In the genomic region with DNA sequence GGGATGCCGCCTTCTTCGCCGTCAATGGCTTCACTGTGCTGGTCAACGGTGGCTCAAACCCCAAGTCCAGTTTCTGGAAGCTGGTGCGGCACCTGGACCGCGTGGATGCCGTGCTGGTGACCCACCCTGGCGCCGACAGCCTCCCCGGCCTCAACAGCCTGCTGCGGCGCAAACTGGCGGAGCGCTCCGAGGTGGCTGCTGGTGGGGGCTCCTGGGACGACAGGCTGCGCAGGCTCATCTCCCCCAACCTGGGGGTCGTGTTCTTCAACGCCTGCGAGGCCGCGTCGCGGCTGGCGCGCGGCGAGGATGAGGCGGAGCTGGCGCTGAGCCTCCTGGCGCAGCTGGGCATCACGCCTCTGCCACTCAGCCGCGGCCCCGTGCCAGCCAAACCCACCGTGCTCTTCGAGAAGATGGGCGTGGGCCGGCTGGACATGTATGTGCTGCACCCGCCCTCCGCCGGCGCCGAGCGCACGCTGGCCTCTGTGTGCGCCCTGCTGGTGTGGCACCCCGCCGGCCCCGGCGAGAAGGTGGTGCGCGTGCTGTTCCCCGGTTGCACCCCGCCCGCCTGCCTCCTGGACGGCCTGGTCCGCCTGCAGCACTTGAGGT, we compare ENCODE assay signal across 24 cellular contexts. TPM values are rescaled to one million over a fixed set of nuclear protein-coding genes. Genes with fewer than 3 reads are reported as not detected.
A peak's percentile ranks its signal among the peaks of the same experiment; 100 is the strongest.
DNase-seq lines count a peak whose midpoint lies in the region; ATAC-seq and TF ChIP-seq lines count a peak whose summit lies in the region.
"Had no signal": no experiment of that assay in that cellular context is flagged by ENCODE, and none has a peak within 500 bp of the region (broad histone marks: within the 10 kb centered on the region; RNA-seq: fewer than 3 reads in every experiment).

No MANE protein-coding gene starts in this region.

- H3K27ac Mint-ChIP-seq in stimulated activated naive CD8-positive, alpha-beta T cell treated with anti-CD3 and anti-CD28 coated beads, Interleukin-15, amount 100 ng/mL, for 72 hours, result no peak overlapping the region
- H3K27ac Mint-ChIP-seq in neural crest cell (ENCODE audit: unreplicated experiment), result no peak overlapping the region
- H3K27ac Mint-ChIP-seq: CD4-positive, CD25-positive, alpha-beta regulatory T cell had no signal

- H3K4me3 Mint-ChIP-seq in stimulated activated naive CD8-positive, alpha-beta T cell treated with anti-CD3 and anti-CD28 coated beads, Interleukin-15, amount 100 ng/mL, for 72 hours, result no peak overlapping the region
- no peak overlapping the region for H3K4me3 Mint-ChIP-seq in neural crest cell
- H3K4me3 Mint-ChIP-seq: CD4-positive, CD25-positive, alpha-beta regulatory T cell had no signal

- peak; percentile 21 for ATAC-seq in stimulated activated naive CD8-positive, alpha-beta T cell treated with anti-CD3 and anti-CD28 coated beads, Interleukin-15, amount 100 ng/mL, for 72 hours
- no peak for ATAC-seq in stimulated activated naive CD8-positive, alpha-beta T cell treated with anti-CD3 and anti-CD28 coated beads, Interleukin-15, Interleukin-2, amounts not matched to agents 100 U/mL and 50 U/mL, for 24 hours
- ATAC-seq in HG03521 (IDR thresholded peaks at IDR 0.05; ENCODE audit: unreplicated experiment), result no peak

- intact Hi-C loops in lower leg skin (cut with DNase I; ENCODE audit: low total_unique reads), result loop anchor here (5.0 kb wide), 1 partner anchor 1569 kb away; no protein-coding TSS in a partner anchor

- no peak for TF ChIP-seq POLR2A in lower leg skin (IDR thresholded peaks at IDR 0.05)
- no peak for TF ChIP-seq POLR2A in erythroblast (IDR thresholded peaks at IDR 0.05; ENCODE audit: low read length)

- peak; percentile 7 for TF ChIP-seq CTCF in neural crest cell (conservative IDR thresholded peaks at IDR 0.05)
- TF ChIP-seq CTCF in lower leg skin (IDR thresholded peaks at IDR 0.05), result no peak

- no peaks in the 10 kb centered on the region for H3K9me3 Mint-ChIP-seq in stimulated activated naive CD8-positive, alpha-beta T cell treated with anti-CD3 and anti-CD28 coated beads, Interleukin-15, amount 100 ng/mL, for 72 hours
- peaks cover 2% of the 10 kb centered on the region for H3K9me3 Mint-ChIP-seq in neural crest cell
- H3K9me3 Mint-ChIP-seq: CD4-positive, CD25-positive, alpha-beta regulatory T cell had no signal

- DNase-seq in stimulated activated naive CD8-positive, alpha-beta T cell treated with anti-CD3 and anti-CD28 coated beads, Interleukin-15, amount 100 ng/mL, for 72 hours, result no peak
- DNase-seq in stimulated activated naive CD8-positive, alpha-beta T cell treated with anti-CD3 and anti-CD28 coated beads, Interleukin-15, Interleukin-2, amounts not matched to agents 100 U/mL and 50 U/mL, for 24 hours, result no peak
- DNase-seq in neural crest cell (ENCODE audit: low read depth, low spot score) (no peak), lower leg skin (ENCODE audit: low spot score in 2 of 2) (no peak), erythroblast (lab: John Stamatoyannopoulos, UW) (no peak)
- DNase-seq: ACHN; CD4-positive, CD25-positive, alpha-beta regulatory T cell; DMS53; GM23248; KBM-7; MG63; NCI-H1105 treated with DMSO at 0.1 percent for 48 hours; NCI-H146; NCI-H2029; NCI-H2227 treated with DMSO at 0.1 percent for 48 hours; NCI-H526 treated with DMSO at 0.1 percent for 48 hours; OCI-M1; Peyer's patch; SHP77 treated with DMSO at 0.1 percent for 48 hours; SW 1271 had no signal

- no peaks in the 10 kb centered on the region for H3K27me3 Mint-ChIP-seq in stimulated activated naive CD8-positive, alpha-beta T cell treated with anti-CD3 and anti-CD28 coated beads, Interleukin-15, amount 100 ng/mL, for 72 hours
- no peaks in the 10 kb centered on the region for H3K27me3 Mint-ChIP-seq in neural crest cell (ENCODE audit: low read depth)
- H3K27me3 Mint-ChIP-seq: CD4-positive, CD25-positive, alpha-beta regulatory T cell had no signal

- peaks cover 24% of the 10 kb centered on the region for H3K4me1 Mint-ChIP-seq in stimulated activated naive CD8-positive, alpha-beta T cell treated with anti-CD3 and anti-CD28 coated beads, Interleukin-15, amount 100 ng/mL, for 72 hours
- peaks cover 6% of the 10 kb centered on the region for H3K4me1 Mint-ChIP-seq in neural crest cell

- peaks cover 13% of the 10 kb centered on the region for H3K36me3 Mint-ChIP-seq in neural crest cell (ENCODE audit: low read depth)

- 95 to 96% methylated on average over 57 to 59 of the region's 59 CpGs for WGBS in lower leg skin, 2 donors

- peak overlapping the region; percentile 70 for H3K27ac ChIP-seq in angular gyrus (ENCODE audit: low read depth, low read length)
- H3K27ac ChIP-seq: GM23248, Peyer's patch, SK-N-MC had no signal

- no peak overlapping the region for H3K4me3 ChIP-seq in lower leg skin (ENCODE audit: low read depth, poor library complexity, severe bottlenecking)
- H3K4me3 ChIP-seq: GM23248, MG63, Peyer's patch, SK-N-MC had no signal

RNA-seq across cellular contexts. Expression of gene MAP1S, which starts 7.0 kb away (rescaled TPM):
- 91.8 and 93.4 TPM in 2 replicates for total RNA-seq in neural crest cell
- total RNA-seq in lower leg skin, result 10 to 100 TPM; 10.8 to 32.7 (median 24.5) TPM

RNA-seq across cellular contexts. Expression of gene FCHO1, which starts 25.0 kb away (rescaled TPM):
- 10.8 and 12.2 TPM in 2 replicates for total RNA-seq in neural crest cell
- 10 to 100 TPM; 38.7 to 78.4 (median 56.3) TPM for total RNA-seq in lower leg skin

RNA-seq across cellular contexts. Expression of gene UNC13A, which starts 38.1 kb away (rescaled TPM):
- total RNA-seq in neural crest cell (5.7 and 6.4 TPM in 2 replicates), lower leg skin (not detected)
- total RNA-seq: CD4-positive, CD25-positive, alpha-beta regulatory T cell; LHCN-M2 had no signal
